9 cellular contexts compared by ENCODE assay signal in genomic region chr3:13040381-13041074, GRCh38. TPM values are rescaled to one million over a fixed set of nuclear protein-coding genes. Genes with fewer than 3 reads are reported as not detected.
DNase-seq lines count a peak whose midpoint lies in the region; ATAC-seq, FAIRE-seq and TF ChIP-seq lines count a peak whose summit lies in the region.
"Had no signal": no experiment of that assay in that cellular context is flagged by ENCODE, and none has a peak within 500 bp of the region (broad histone marks: within the 10 kb centered on the region; RNA-seq: fewer than 3 reads in every experiment).

No MANE protein-coding gene starts in this region.

- H3K36me3 ChIP-seq in BLaER1, result peaks cover 44% of the 10 kb centered on the region

- H3K27ac Mint-ChIP-seq in activated CD8-positive, alpha-beta T cell treated with anti-CD3 and anti-CD28 coated beads for 36 hours, result peak overlapping the region; percentile 19

- 0 out of 2 replicates have a peak overlapping the region, but pooled peaks have one; percentile 10 for H3K9ac ChIP-seq in BLaER1

- peak; percentile 82 for ATAC-seq in HG03095 (IDR thresholded peaks at IDR 0.05; ENCODE audit: unreplicated experiment)
- peak; percentile 100 for ATAC-seq in activated CD8-positive, alpha-beta T cell treated with anti-CD3 and anti-CD28 coated beads for 36 hours

- H3K4me2 ChIP-seq in BLaER1, result peak overlapping the region; percentile 96

- no peaks in the 10 kb centered on the region for H3K27me3 Mint-ChIP-seq in activated CD8-positive, alpha-beta T cell treated with anti-CD3 and anti-CD28 coated beads for 36 hours

- H3K27ac ChIP-seq in BLaER1, result peak overlapping the region; percentile 33; the same call in 1 of the 2 replicates

- no peaks in the 10 kb centered on the region for H3K36me3 Mint-ChIP-seq in activated CD8-positive, alpha-beta T cell treated with anti-CD3 and anti-CD28 coated beads for 36 hours (ENCODE audit: low read depth)

- H3K4me1 ChIP-seq in BLaER1, result peaks cover 74% of the 10 kb centered on the region

- H3K4me3 ChIP-seq in BLaER1, result no peak overlapping the region

- H3K4me3 Mint-ChIP-seq in activated CD8-positive, alpha-beta T cell treated with anti-CD3 and anti-CD28 coated beads for 36 hours, result no peak overlapping the region

- intact Hi-C loops in activated CD8-positive, alpha-beta T cell treated with anti-CD3 and anti-CD28 coated beads for 36 hours (cut with micrococcal nuclease), result no loop called here

- DNase-seq in GM19238 (ENCODE audit: insufficient read length, low spot score) (peak; percentile 88), HEK293T (ENCODE audit: extremely low spot score) (no peak), urothelium cell line (ENCODE audit: low spot score) (no peak), DMS 273 treated with DMSO at 0.1 percent for 48 hours (lab: John Stamatoyannopoulos, UW) (no peak)
- peak; percentile 87 for DNase-seq in activated CD8-positive, alpha-beta T cell treated with anti-CD3 and anti-CD28 coated beads for 36 hours
- DNase-seq in stimulated activated CD4-positive, alpha-beta T cell treated with anti-CD3 and anti-CD28 coated beads, Interleukin-2, amount 100 ng/mL, for 24 hours, result peak; percentile 30 to 36

- H3K9me3 ChIP-seq in BLaER1, result no peaks in the 10 kb centered on the region

- peaks cover 18% of the 10 kb centered on the region for H3K4me1 Mint-ChIP-seq in activated CD8-positive, alpha-beta T cell treated with anti-CD3 and anti-CD28 coated beads for 36 hours (ENCODE audit: low read depth)

- H3K27me3 ChIP-seq in BLaER1, result no peaks in the 10 kb centered on the region

- FAIRE-seq in urothelium cell line (lab: Jason Lieb, UNC), result no peak
- FAIRE-seq: G401.6 had no signal

- POLR2A ChIA-PET in activated CD8-positive, alpha-beta T cell treated with anti-CD3 and anti-CD28 coated beads for 36 hours (lab: Charles Lee), result interaction anchor here (0.9 to 1.9 kb wide), 5 partner anchors 13 to 28 kb away, joined by 3 to 8 read pairs (median 4); no protein-coding TSS in a partner anchor
- POLR2A ChIA-PET in HEK293T (lab: Yijun Ruan, JAX), result no interaction called here

- peaks cover 68% of the 10 kb centered on the region; the same call in 1 of the 2 replicates for H4K20me1 ChIP-seq in BLaER1

- H3K9me3 Mint-ChIP-seq in activated CD8-positive, alpha-beta T cell treated with anti-CD3 and anti-CD28 coated beads for 36 hours, result no peaks in the 10 kb centered on the region

- no peak for TF ChIP-seq CTCF in activated CD8-positive, alpha-beta T cell treated with anti-CD3 and anti-CD28 coated beads for 36 hours (IDR thresholded peaks at IDR 0.05)

- CTCF ChIA-PET in activated CD8-positive, alpha-beta T cell treated with anti-CD3 and anti-CD28 coated beads for 36 hours (lab: Charles Lee), result interaction anchor here (1.4 kb wide), 1 partner anchor 45 kb away, joined by 6 read pairs; no protein-coding TSS in a partner anchor
- CTCF ChIA-PET in HEK293T (lab: Yijun Ruan, JAX), result interaction anchor here (1.5 kb wide), 1 partner anchor 11 kb away, joined by 4 read pairs; no protein-coding TSS in a partner anchor

TF ChIP-seq in HEK293T, 16 proteins besides CTCF, POLR2A, EP300 and RAD21:
- TF ChIP-seq CTBP1 (IDR thresholded peaks at IDR 0.05; ENCODE audit: borderline replicate concordance) (no peak), LEF1 (IDR thresholded peaks at IDR 0.05; ENCODE audit: borderline replicate concordance) (no peak), ELF4 (IDR thresholded peaks at IDR 0.05) (no peak), SP1 (IDR thresholded peaks at IDR 0.05) (no peak), SUZ12 (IDR thresholded peaks at IDR 0.05) (no peak), TARDBP (IDR thresholded peaks at IDR 0.05) (no peak), PKNOX1 (IDR thresholded peaks at IDR 0.05) (no peak), L3MBTL2 (conservative IDR thresholded peaks at IDR 0.05) (no peak), FOXA1 (IDR thresholded peaks at IDR 0.05) (no peak), HDGF (IDR thresholded peaks at IDR 0.05; ENCODE audit: borderline replicate concordance) (no peak), BHLHE40 (IDR thresholded peaks at IDR 0.05; ENCODE audit: borderline replicate concordance) (no peak), ZNF384 (IDR thresholded peaks at IDR 0.05) (no peak)

RNA-seq across cellular contexts. Expression of gene IQSEC1, which starts 32.7 kb away (rescaled TPM):
- 10 to 100 TPM; 31.7 to 39.2 TPM for total RNA-seq in activated CD8-positive, alpha-beta T cell treated with anti-CD3 and anti-CD28 coated beads for 36 hours

Comparison
In these comparisons a context has a peak if more than half of its experiments do, and no peak if none do; other contexts are left out.
1. DNase-seq: peak in GM19238 (single experiment), activated CD8-positive, alpha-beta T cell treated with anti-CD3 and anti-CD28 coated beads for 36 hours (single experiment) and stimulated activated CD4-positive, alpha-beta T cell treated with anti-CD3 and anti-CD28 coated beads, Interleukin-2, amount 100 ng/mL, for 24 hours (2 of 2); none in HEK293T (single experiment), urothelium cell line (single experiment) and DMS 273 treated with DMSO at 0.1 percent for 48 hours (single experiment).